16 cellular contexts compared by ENCODE assay signal in genomic region chr10:16341637-16342036, GRCh38.
DNase-seq lines count a peak whose midpoint lies in the region; ATAC-seq and TF ChIP-seq lines count a peak whose summit lies in the region.
"Had no signal": no experiment of that assay in that cellular context is flagged by ENCODE, and none has a peak within 500 bp of the region (broad histone marks: within the 10 kb centered on the region; RNA-seq: fewer than 3 reads in every experiment).

No MANE protein-coding gene starts in this region.

- H3K4me3 ChIP-seq in epithelial cell of proximal tubule (ENCODE audit: low read depth, low read length) (no peak overlapping the region), BE2C (ENCODE audit: low read depth, low read length) (no peak overlapping the region)
- H3K4me3 ChIP-seq: BLaER1 treated with 17β-estradiol and CSF1 and Interleukin-3, amounts not matched to agents 10 nM and 100 nM; GM23338 had no signal

- in situ Hi-C loops in Caki2 (cut with HindIII; ENCODE audit: low pct_unique_long_range_greater_than_20kb, low sequenced_read_pairs), result no loop called here

- TF ChIP-seq CTCF in epithelial cell of proximal tubule (conservative IDR thresholded peaks at IDR 0.05; ENCODE audit: low read depth, low read length) (no peak), BE2C (IDR thresholded peaks at IDR 0.05; ENCODE audit: low read depth, low read length) (no peak)

- no peaks in the 10 kb centered on the region for H3K36me3 ChIP-seq in BE2C
- H3K36me3 ChIP-seq: BLaER1 treated with 17β-estradiol and CSF1 and Interleukin-3, amounts not matched to agents 10 nM and 100 nM had no signal

- ATAC-seq in HG03108 (IDR thresholded peaks at IDR 0.05; ENCODE audit: unreplicated experiment), result no peak
- ATAC-seq in HG03378 (IDR thresholded peaks at IDR 0.05; ENCODE audit: unreplicated experiment), result no peak
- ATAC-seq: GM23338 had no signal

- no peaks in the 10 kb centered on the region for H3K9me3 ChIP-seq in BE2C
- H3K9me3 ChIP-seq: BLaER1 treated with 17β-estradiol and CSF1 and Interleukin-3, amounts not matched to agents 10 nM and 100 nM had no signal

- no peaks in the 10 kb centered on the region for H3K4me1 ChIP-seq in BE2C
- H3K4me1 ChIP-seq: BLaER1 treated with 17β-estradiol and CSF1 and Interleukin-3, amounts not matched to agents 10 nM and 100 nM had no signal

- DNase-seq in Caki2 (ENCODE audit: low read depth) (peak; percentile 6), RPMI7951 (ENCODE audit: low read depth) (peak; percentile 8), epithelial cell of proximal tubule (ENCODE audit: low read depth) (peak; percentile 55), kidney tubule cell (ENCODE audit: low spot score) (peak; percentile 62), BE2C (no peak)
- DNase-seq: 8988T; AML-193; Calu3; CD4-positive, CD25-positive, alpha-beta regulatory T cell; DMS 273 treated with DMSO at 0.1 percent for 48 hours; GDM1; H7 had no signal

- no peaks in the 10 kb centered on the region for H3K27me3 ChIP-seq in BE2C
- H3K27me3 ChIP-seq: BLaER1 treated with 17β-estradiol and CSF1 and Interleukin-3, amounts not matched to agents 10 nM and 100 nM had no signal
